ENCODE assay signal across 1 cellular context in genomic region chr22:19431641-19432091, GRCh38.
TF ChIP-seq lines count a peak whose summit lies in the region.

HIRA (minus strand) TSS chr22:19431733; CDS start chr22:19431476, 257 bp downstream.

TF ChIP-seq in K562, 482 proteins besides CTCF, POLR2A, EP300 and RAD21 (continued from another document and continues in another):
- TF ChIP-seq CEBPZ (IDR thresholded peaks at IDR 0.05; ENCODE audit: borderline replicate concordance, low read depth, low read length) = no peak
- no peak for TF ChIP-seq ZNF609 (CRISPR knock-in tag; IDR thresholded peaks at IDR 0.05; ENCODE audit: borderline replicate concordance)
- no peak for TF ChIP-seq FOXA1 (IDR thresholded peaks at IDR 0.05; ENCODE audit: borderline replicate concordance)
- peak; percentile 61; the same call in 1 of the 2 replicates for TF ChIP-seq ZNF134 (CRISPR knock-in tag; conservative IDR thresholded peaks at IDR 0.05)
- no peak for TF ChIP-seq ARID4B (CRISPR knock-in tag; IDR thresholded peaks at IDR 0.05)
- TF ChIP-seq SRSF3 (IDR thresholded peaks at IDR 0.05; ENCODE audit: insufficient read depth, low read length) = peak; percentile 99
- TF ChIP-seq CHD4 (IDR thresholded peaks at IDR 0.05; ENCODE audit: insufficient read depth, insufficient replicate concordance, low read depth, low read length, poor library complexity, severe bottlenecking) = no peak
- TF ChIP-seq CTBP1 (IDR thresholded peaks at IDR 0.05; ENCODE audit: borderline replicate concordance) = no peak
- no peak for TF ChIP-seq IFI16 (CRISPR knock-in tag; IDR thresholded peaks at IDR 0.05)
- TF ChIP-seq EP400 (IDR thresholded peaks at IDR 0.05) = no peak
- TF ChIP-seq TEAD1 (CRISPR knock-in tag; IDR thresholded peaks at IDR 0.05) = peak in 1 of 2 experiments; percentile 75; a peak in 2 of 4 replicates
- peak; percentile 78 for TF ChIP-seq ZHX1 (conservative IDR thresholded peaks at IDR 0.05; ENCODE audit: low read length)
- TF ChIP-seq TFAP4 (CRISPR knock-in tag; IDR thresholded peaks at IDR 0.05; ENCODE audit: borderline replicate concordance) = no peak
- TF ChIP-seq ZBTB8A (IDR thresholded peaks at IDR 0.05; ENCODE audit: partially characterized antibody) = no peak
- TF ChIP-seq POLR3G (IDR thresholded peaks at IDR 0.05; ENCODE audit: extremely low read depth, insufficient read length, insufficient replicate concordance) = no peak
- peak; percentile 82 for TF ChIP-seq HDAC8 (tag; IDR thresholded peaks at IDR 0.05)
- TF ChIP-seq THRAP3 (IDR thresholded peaks at IDR 0.05; ENCODE audit: borderline replicate concordance) = no peak
- peak; percentile 9; the same call in 1 of the 2 replicates for TF ChIP-seq ZNF57 (CRISPR knock-in tag; IDR thresholded peaks at IDR 0.05)
- TF ChIP-seq ZNF780A (CRISPR knock-in tag; IDR thresholded peaks at IDR 0.05) = no peak
- no peak for TF ChIP-seq ZSCAN29 (IDR thresholded peaks at IDR 0.05)
- TF ChIP-seq ZNF584 (CRISPR knock-in tag; IDR thresholded peaks at IDR 0.05; ENCODE audit: low read depth) = no peak
- no peak for TF ChIP-seq SRSF1 (IDR thresholded peaks at IDR 0.05; ENCODE audit: low read depth, low read length)
- no peak for TF ChIP-seq CTCFL (IDR thresholded peaks at IDR 0.05; ENCODE audit: borderline replicate concordance, insufficient read depth, low read depth, low read length, poor library complexity, severe bottlenecking)
- TF ChIP-seq FOXO4 (CRISPR knock-in tag; IDR thresholded peaks at IDR 0.05) = peak; percentile 84; the same call in 1 of the 2 replicates
- no peak for TF ChIP-seq BRCA1 (IDR thresholded peaks at IDR 0.05)
- no peak for TF ChIP-seq BRCA1 (CRISPR knock-in tag; IDR thresholded peaks at IDR 0.05)
- TF ChIP-seq ZNF408 (CRISPR knock-in tag; IDR thresholded peaks at IDR 0.05; ENCODE audit: low read depth) = no peak; the same call in 1 of the 2 replicates
- no peak for TF ChIP-seq RBFOX2 (IDR thresholded peaks at IDR 0.05; ENCODE audit: low read depth, low read length)
- TF ChIP-seq TRIM24 (IDR thresholded peaks at IDR 0.05) = no peak
- peak in 1 of 3 experiments; percentile 100; a peak in 2 of 6 replicates for TF ChIP-seq ZBTB11 (CRISPR knock-in tag; IDR thresholded peaks at IDR 0.05)
- no peak for TF ChIP-seq SMAD2 (IDR thresholded peaks at IDR 0.05; ENCODE audit: low read depth, low read length)
- TF ChIP-seq ZNF41 (CRISPR knock-in tag; conservative IDR thresholded peaks at IDR 0.05) = peak; percentile 66; the same call in 1 of the 2 replicates
